In genomic region chr1:43994794-43995790, GRCh38 we compare ENCODE assay signal across 10 cellular contexts. TPM values are rescaled to one million over a fixed set of nuclear protein-coding genes. Genes with fewer than 3 reads are reported as not detected.
DNase-seq lines count a peak whose midpoint lies in the region; ATAC-seq, FAIRE-seq and TF ChIP-seq lines count a peak whose summit lies in the region.
"Had no signal": no experiment of that assay in that cellular context is flagged by ENCODE, and none has a peak within 500 bp of the region (broad histone marks: within the 10 kb centered on the region; RNA-seq: fewer than 3 reads in every experiment).

No MANE protein-coding gene starts in this region.

- no peaks in the 10 kb centered on the region for H3K36me3 Mint-ChIP-seq in activated T-cell treated with anti-CD3 and anti-CD28 coated beads, Interleukin-2, amount 50 U/mL, for 72 hours (ENCODE audit: insufficient read depth in 2 of 2)
- H3K36me3 Mint-ChIP-seq in CD8-positive, alpha-beta memory T cell: peaks cover 0 to 2% (median 0%) of the 10 kb centered on the region in 3 donors

- no peak overlapping the region for H3K27ac ChIP-seq in GM12878 (ENCODE audit: control insufficient read depth, insufficient read depth)
- H3K27ac ChIP-seq in CD8-positive, alpha-beta memory T cell (ENCODE audit: low read depth, low read length): no peak overlapping the region
- H3K27ac ChIP-seq: prostate gland had no signal

- no TSS peak for BruUV-seq in GM12878 (replicated peaks; lab: Mats Ljungman, UMichigan)

- no peaks in the 10 kb centered on the region for H3K9me3 Mint-ChIP-seq in activated T-cell treated with anti-CD3 and anti-CD28 coated beads, Interleukin-2, amount 50 U/mL, for 72 hours
- no peaks in the 10 kb centered on the region for H3K9me3 Mint-ChIP-seq in CD8-positive, alpha-beta memory T cell

- DNase-seq in activated T-cell treated with anti-CD3 and anti-CD28 coated beads, Interleukin-2, amount 50 U/mL, for 72 hours: peak in 1 of 2 donors; percentile 30
- DNase-seq in activated T-cell treated with anti-CD3 and anti-CD28 coated beads for 4 hours: no peak
- peak; percentile 62 for DNase-seq in NAMALWA (ENCODE audit: low spot score)
- DNase-seq in GM12878 (ENCODE audit: low read depth, low spot score): no peak
- DNase-seq in stimulated activated naive CD8-positive, alpha-beta T cell treated with anti-CD3 and anti-CD28 coated beads, Interleukin-15, Interleukin-2, amounts not matched to agents 100 U/mL and 50 U/mL, for 24 hours: peak; percentile 27
- DNase-seq in CD8-positive, alpha-beta memory T cell: no peak
- no peak for DNase-seq in NK-92 (lab: John Stamatoyannopoulos, UW; ENCODE audit: unreplicated experiment)
- DNase-seq: cortex of kidney had no signal

- peaks cover 14% of the 10 kb centered on the region for H3K4me1 Mint-ChIP-seq in activated T-cell treated with anti-CD3 and anti-CD28 coated beads, Interleukin-2, amount 50 U/mL, for 72 hours (ENCODE audit: low read depth)
- H3K4me1 Mint-ChIP-seq in CD8-positive, alpha-beta memory T cell: peaks cover 10 to 21% (median 14%) of the 10 kb centered on the region in 3 donors

- intact Hi-C loops in GM12878 (cut with micrococcal nuclease; ENCODE audit: unreplicated experiment): loop anchor here (5.0 kb wide), 1 partner anchor 37 kb away; the partner anchor contains the start of gene SLC6A9

- no peak for FAIRE-seq in GM12878 (lab: Jason Lieb, UNC)

- no peaks in the 10 kb centered on the region for H3K27me3 Mint-ChIP-seq in activated T-cell treated with anti-CD3 and anti-CD28 coated beads, Interleukin-2, amount 50 U/mL, for 72 hours (ENCODE audit: low read depth)
- H3K27me3 Mint-ChIP-seq in CD8-positive, alpha-beta memory T cell: no peaks in the 10 kb centered on the region

- no peaks in the 10 kb centered on the region for H3K36me3 ChIP-seq in GM12878 (ENCODE audit: control insufficient read depth in 2 of 2, insufficient read depth in 2 of 2, low read length in 1 of 2)
- H3K36me3 ChIP-seq in CD8-positive, alpha-beta memory T cell (ENCODE audit: insufficient read depth, low read length): no peaks in the 10 kb centered on the region
- H3K36me3 ChIP-seq: prostate gland had no signal

- peak; percentile 21 to 25 for ATAC-seq in activated T-cell treated with anti-CD3 and anti-CD28 coated beads, Interleukin-2, amount 50 U/mL, for 72 hours (replicated peaks in 1 of 2)
- ATAC-seq in GM12878 (peak; percentile 48), GM18873 (IDR thresholded peaks at IDR 0.05; ENCODE audit: low FRiP score, unreplicated experiment) (no peak)
- no peak for ATAC-seq in stimulated activated naive CD8-positive, alpha-beta T cell treated with anti-CD3 and anti-CD28 coated beads, Interleukin-15, Interleukin-2, amounts not matched to agents 100 U/mL and 50 U/mL, for 24 hours

- peak; percentile 32; the same call in 1 of the 2 replicates for TF ChIP-seq RAD21 in GM12878 (IDR thresholded peaks at IDR 0.05; ENCODE audit: insufficient read depth, low read depth, low read length)

- no peaks in the 10 kb centered on the region for H3K9me3 ChIP-seq in GM12878 (replicated peaks; ENCODE audit: control insufficient read depth, insufficient read depth, low read length)
- no peaks in the 10 kb centered on the region for H3K9me3 ChIP-seq in CD8-positive, alpha-beta memory T cell (ENCODE audit: low read length)
- H3K9me3 ChIP-seq: prostate gland had no signal

- no peaks in the 10 kb centered on the region for H3K79me2 ChIP-seq in GM12878 (ENCODE audit: control insufficient read depth, insufficient read depth, low read length)

- WGBS in GM12878 (ENCODE audit: insufficient coverage, insufficient replicate concordance, low lambda C conversion rate, missing lambda C conversion rate): 57% methylated on average over 13 of the region's 15 CpGs

- no peaks in the 10 kb centered on the region for H3K27me3 ChIP-seq in GM12878 (replicated peaks in 1 of 2; ENCODE audit: control insufficient read depth in 2 of 2, insufficient read depth in 2 of 2, low read length in 1 of 2)
- no peaks in the 10 kb centered on the region for H3K27me3 ChIP-seq in CD8-positive, alpha-beta memory T cell (ENCODE audit: insufficient read depth, low read length, poor library complexity, severe bottlenecking)

- H3K9ac ChIP-seq in GM12878 (ENCODE audit: control insufficient read depth, insufficient read depth, low read length): no peak overlapping the region

- no peak overlapping the region for H3K4me3 Mint-ChIP-seq in activated T-cell treated with anti-CD3 and anti-CD28 coated beads, Interleukin-2, amount 50 U/mL, for 72 hours
- no peak overlapping the region for H3K4me3 Mint-ChIP-seq in CD8-positive, alpha-beta memory T cell

- H3K4me3 ChIP-seq in GM12878: no peak overlapping the region
- no peak overlapping the region for H3K4me3 ChIP-seq in CD8-positive, alpha-beta memory T cell (ENCODE audit: low read length)
- H3K4me3 ChIP-seq: prostate gland had no signal

- no peaks in the 10 kb centered on the region for H4K20me1 ChIP-seq in GM12878 (ENCODE audit: control insufficient read depth, insufficient read depth)

- TF ChIP-seq EP300 in GM12878 (IDR thresholded peaks at IDR 0.05; ENCODE audit: borderline replicate concordance in 1 of 2, control insufficient read depth in 1 of 2, low read depth in 2 of 2, low read length in 2 of 2): no peak

- RAD21 ChIA-PET in GM12878 (lab: Charles Lee; ENCODE audit: unreplicated experiment): no interaction called here

- in situ Hi-C loops in GM12878 (cut with MboI): no loop called here

- CTCF ChIA-PET in GM12878 (lab: Yijun Ruan, JAX): interaction anchor here (1.0 to 4.6 kb wide), 5 partner anchors 10 to 60 kb away, joined by 3 to 25 read pairs (median 5); no protein-coding TSS in a partner anchor
- CTCF ChIA-PET in CD8-positive, alpha-beta memory T cell (lab: Charles Lee): no interaction called here

- no peak overlapping the region for H3K4me2 ChIP-seq in GM12878 (ENCODE audit: control insufficient read depth, insufficient read depth)

- no peak overlapping the region for H3K27ac Mint-ChIP-seq in activated T-cell treated with anti-CD3 and anti-CD28 coated beads, Interleukin-2, amount 50 U/mL, for 72 hours
- H3K27ac Mint-ChIP-seq in CD8-positive, alpha-beta memory T cell: no peak overlapping the region

- H2AFZ ChIP-seq in GM12878 (ENCODE audit: control insufficient read depth, low read depth, low read length): no peak overlapping the region

- TF ChIP-seq CTCF in GM12878 (IDR thresholded peaks at IDR 0.05 in 2 of 3, conservative IDR thresholded peaks at IDR 0.05 in 1 of 3; ENCODE audit: control insufficient read depth in 2 of 3, extremely low read depth in 1 of 3, insufficient read depth in 1 of 3, low read depth in 3 of 3, low read length in 3 of 3): peak; percentile 30 to 48 (median 37); a peak in 3 of 6 replicates

- peaks cover 17% of the 10 kb centered on the region for H3K4me1 ChIP-seq in GM12878 (ENCODE audit: control insufficient read depth, insufficient read depth, low read length)
- peaks cover 8% of the 10 kb centered on the region for H3K4me1 ChIP-seq in CD8-positive, alpha-beta memory T cell (ENCODE audit: insufficient read depth, low read length)

- no peak for TF ChIP-seq POLR2A in GM12878 (IDR thresholded peaks at IDR 0.05; ENCODE audit: low read depth, low read length)

- SMC1A ChIA-PET in GM12878 (lab: Charles Lee; ENCODE audit: uncharacterized antibody, unreplicated experiment): interaction anchor here (1.6 kb wide), 1 partner anchor 10 kb away, joined by 8 read pairs; no protein-coding TSS in a partner anchor

- POLR2A ChIA-PET in GM12878 (lab: Charles Lee): no interaction called here
- POLR2A ChIA-PET in CD8-positive, alpha-beta memory T cell (lab: Charles Lee): interaction anchor here (0.6 kb wide), 1 partner anchor 722 kb away, joined by 3 read pairs; no protein-coding TSS in a partner anchor

RNA-seq across cellular contexts. Expression of gene CCDC24, which starts 3.7 kb away (rescaled TPM):
- total RNA-seq in activated T-cell treated with anti-CD3 and anti-CD28 coated beads, Interleukin-2, amount 50 U/mL, for 72 hours: 1 to 10 TPM in 1 of 2 donors, under 1 TPM in 1; 0.99 to 1.4 TPM
- total RNA-seq in GM12878 (2013; cell fraction: nucleolus; rRNA removed): 2.7 and 3.3 TPM in 2 replicates
- 1.6 and 2.2 TPM in 2 replicates for total RNA-seq in GM12878 (2014; rRNA removed)
- total RNA-seq in GM12878 (2014; rRNA removed; fragmentation: Illumina TruSeq; extraction: Trizol): 0.67 and 0.78 TPM in 2 replicates
- total RNA-seq in GM12878 (2021): 2.2 and 3.1 TPM in 2 replicates
- polyA plus RNA-seq in GM12878 (2011; ENCODE audit: low read depth): 0.34 TPM
- polyA plus RNA-seq in GM12878 (2011; rRNA removed): 0.49 and 1.0 TPM in 2 replicates
- polyA plus RNA-seq in GM12878 (2011; cell fraction: cytosol; rRNA removed): 1.8 TPM in 2 replicates
- 5.3 and 6.6 TPM in 2 replicates for polyA plus RNA-seq in GM12878 (2011; cell fraction: nucleus; rRNA removed)
- 1.4 and 1.5 TPM in 2 replicates for polyA plus RNA-seq in GM12878 (2012)
- polyA plus RNA-seq in GM12878 (2014; fragmentation: Illumina TruSeq; extraction: Trizol): 0.59 and 1.0 TPM in 2 replicates
- under 1 TPM in 1 of 2 experiments, not detected in 1; 0.18 TPM for polyA plus RNA-seq in GM12878 (2014; fragmentation: Nextera tagmentation; extraction: Ambion mirVana)
- polyA plus RNA-seq in GM12878 (2014; rRNA removed): 2.1 and 4.2 TPM in 2 replicates
- 1 to 10 TPM; 1.6 to 1.7 TPM for polyA plus RNA-seq in GM12878 (2016; fragmentation: Nextera tagmentation; extraction: Ambion mirVana)
- polyA minus RNA-seq in GM12878 (2011; rRNA and poly(A)+ RNA removed): 0.22 and 0.67 TPM in 2 replicates
- polyA minus RNA-seq in GM12878 (2011; cell fraction: cytosol; rRNA and poly(A)+ RNA removed): 0.94 TPM in 1 of 2 replicates, not detected in the other
- polyA minus RNA-seq in GM12878 (2011; cell fraction: nucleus; rRNA and poly(A)+ RNA removed): 1.2 TPM in 2 replicates
- total RNA-seq in CD8-positive, alpha-beta memory T cell: 1 to 10 TPM; 2.7 to 3.4 TPM
- 0.43 TPM for polyA plus RNA-seq in CD8-positive, alpha-beta memory T cell

RNA-seq across cellular contexts. Expression of gene B4GALT2, which starts 16.1 kb away (rescaled TPM):
- total RNA-seq in activated T-cell treated with anti-CD3 and anti-CD28 coated beads, Interleukin-2, amount 50 U/mL, for 72 hours: 10 to 100 TPM; 19.5 to 20.4 TPM
- total RNA-seq in GM12878 (2013; cell fraction: nucleolus; rRNA removed): 15.2 and 15.5 TPM in 2 replicates
- total RNA-seq in GM12878 (2014; rRNA removed): 61.0 and 63.8 TPM in 2 replicates
- total RNA-seq in GM12878 (2014; rRNA removed; fragmentation: Illumina TruSeq; extraction: Trizol): 27.2 and 28.7 TPM in 2 replicates
- total RNA-seq in GM12878 (2021): 45.4 and 47.3 TPM in 2 replicates
- 7.1 TPM for polyA plus RNA-seq in GM12878 (2011; ENCODE audit: low read depth)
- 9.8 and 18.0 TPM in 2 replicates for polyA plus RNA-seq in GM12878 (2011; rRNA removed)
- polyA plus RNA-seq in GM12878 (2011; cell fraction: cytosol; rRNA removed): 27.5 and 46.7 TPM in 2 replicates
- polyA plus RNA-seq in GM12878 (2011; cell fraction: nucleus; rRNA removed): 22.6 and 26.7 TPM in 2 replicates
- polyA plus RNA-seq in GM12878 (2012): 19.7 and 20.5 TPM in 2 replicates
- 18.6 and 30.0 TPM in 2 replicates for polyA plus RNA-seq in GM12878 (2014; fragmentation: Illumina TruSeq; extraction: Trizol)
- 1 to 10 TPM in 1 of 2 experiments, under 1 TPM in 1; 0.98 to 2.8 TPM for polyA plus RNA-seq in GM12878 (2014; fragmentation: Nextera tagmentation; extraction: Ambion mirVana)
- 53.5 and 67.0 TPM in 2 replicates for polyA plus RNA-seq in GM12878 (2014; rRNA removed)
- 1 to 10 TPM; 7.2 to 9.6 TPM for polyA plus RNA-seq in GM12878 (2016; fragmentation: Nextera tagmentation; extraction: Ambion mirVana)
- polyA minus RNA-seq in GM12878 (2011; rRNA and poly(A)+ RNA removed): 13.2 and 22.9 TPM in 2 replicates
- polyA minus RNA-seq in GM12878 (2011; cell fraction: cytosol; rRNA and poly(A)+ RNA removed): 12.6 and 14.2 TPM in 2 replicates
- 9.3 and 15.2 TPM in 2 replicates for polyA minus RNA-seq in GM12878 (2011; cell fraction: nucleus; rRNA and poly(A)+ RNA removed)
- 10 to 100 TPM; 39.7 to 41.7 TPM for total RNA-seq in CD8-positive, alpha-beta memory T cell
- 1.9 TPM for polyA plus RNA-seq in CD8-positive, alpha-beta memory T cell

RNA-seq across cellular contexts. Expression of gene ATP6V0B, which starts 20.3 kb away (rescaled TPM):
- total RNA-seq in activated T-cell treated with anti-CD3 and anti-CD28 coated beads, Interleukin-2, amount 50 U/mL, for 72 hours: 10 to 100 TPM; 89.9 to 98.0 TPM
- total RNA-seq in GM12878 (2013; cell fraction: nucleolus; rRNA removed): 39.3 and 44.3 TPM in 2 replicates
- total RNA-seq in GM12878 (2014; rRNA removed) (176 and 177 TPM in 2 replicates), GM12878 (2014; rRNA removed; fragmentation: Illumina TruSeq; extraction: Trizol) (70.0 and 75.8 TPM in 2 replicates), GM12878 (2021) (115 and 120 TPM in 2 replicates)
- polyA plus RNA-seq in GM12878 (2011; ENCODE audit: low read depth): 59.4 TPM
- polyA plus RNA-seq in GM12878 (2011; rRNA removed) (72.2 and 132 TPM in 2 replicates), GM12878 (2014; fragmentation: Illumina TruSeq; extraction: Trizol) (30.1 and 70.5 TPM in 2 replicates), GM12878 (2014; fragmentation: Nextera tagmentation; extraction: Ambion mirVana) (100 to 1,000 TPM in 1 of 2 experiments, 10 to 100 TPM in 1; 65.3 to 157 TPM), GM12878 (2014; rRNA removed) (156 and 159 TPM in 2 replicates), GM12878 (2016; fragmentation: Nextera tagmentation; extraction: Ambion mirVana) (100 to 1,000 TPM; 247 to 250 TPM)
- polyA plus RNA-seq in GM12878 (2011; cell fraction: cytosol; rRNA removed): 218 and 285 TPM in 2 replicates
- 267 and 300 TPM in 2 replicates for polyA plus RNA-seq in GM12878 (2011; cell fraction: nucleus; rRNA removed)
- 76.2 and 83.3 TPM in 2 replicates for polyA plus RNA-seq in GM12878 (2012)
- polyA minus RNA-seq in GM12878 (2011; rRNA and poly(A)+ RNA removed): 82.2 and 119 TPM in 2 replicates
- 35.1 and 43.2 TPM in 2 replicates for polyA minus RNA-seq in GM12878 (2011; cell fraction: cytosol; rRNA and poly(A)+ RNA removed)
- polyA minus RNA-seq in GM12878 (2011; cell fraction: nucleus; rRNA and poly(A)+ RNA removed): 65.8 and 94.1 TPM in 2 replicates
- total RNA-seq in CD8-positive, alpha-beta memory T cell: 100 to 1,000 TPM; 184 to 205 TPM
- 190 TPM for polyA plus RNA-seq in CD8-positive, alpha-beta memory T cell

RNA-seq across cellular contexts. Expression of gene DPH2, which starts 25.3 kb away (rescaled TPM):
- 10 to 100 TPM; 21.4 to 31.0 TPM for total RNA-seq in activated T-cell treated with anti-CD3 and anti-CD28 coated beads, Interleukin-2, amount 50 U/mL, for 72 hours
- 40.0 and 46.8 TPM in 2 replicates for total RNA-seq in GM12878 (2013; cell fraction: nucleolus; rRNA removed)
- total RNA-seq in GM12878 (2014; rRNA removed) (67.2 and 75.1 TPM in 2 replicates), GM12878 (2014; rRNA removed; fragmentation: Illumina TruSeq; extraction: Trizol) (32.2 and 37.9 TPM in 2 replicates), GM12878 (2021) (58.0 and 60.1 TPM in 2 replicates)
- polyA plus RNA-seq in GM12878 (2011; ENCODE audit: low read depth): 16.1 TPM
- polyA plus RNA-seq in GM12878 (2011; rRNA removed) (30.7 and 44.0 TPM in 2 replicates), GM12878 (2014; fragmentation: Illumina TruSeq; extraction: Trizol) (22.4 and 43.2 TPM in 2 replicates), GM12878 (2014; fragmentation: Nextera tagmentation; extraction: Ambion mirVana) (10 to 100 TPM; 13.1 to 14.3 TPM), GM12878 (2014; rRNA removed) (74.5 and 76.2 TPM in 2 replicates), GM12878 (2016; fragmentation: Nextera tagmentation; extraction: Ambion mirVana) (10 to 100 TPM; 76.6 to 82.9 TPM)
- 72.9 and 90.9 TPM in 2 replicates for polyA plus RNA-seq in GM12878 (2011; cell fraction: cytosol; rRNA removed)
- 240 and 297 TPM in 2 replicates for polyA plus RNA-seq in GM12878 (2011; cell fraction: nucleus; rRNA removed)
- polyA plus RNA-seq in GM12878 (2012): 28.3 and 30.7 TPM in 2 replicates
- polyA minus RNA-seq in GM12878 (2011; rRNA and poly(A)+ RNA removed): 41.1 and 68.5 TPM in 2 replicates
- polyA minus RNA-seq in GM12878 (2011; cell fraction: cytosol; rRNA and poly(A)+ RNA removed): 18.2 and 18.3 TPM in 2 replicates
- polyA minus RNA-seq in GM12878 (2011; cell fraction: nucleus; rRNA and poly(A)+ RNA removed): 79.7 and 117 TPM in 2 replicates
- total RNA-seq in CD8-positive, alpha-beta memory T cell: 10 to 100 TPM; 85.8 to 94.7 TPM
- 32.9 TPM for polyA plus RNA-seq in CD8-positive, alpha-beta memory T cell

RNA-seq across cellular contexts. Expression of gene SLC6A9, which starts 36.2 kb away (rescaled TPM):
- total RNA-seq in activated T-cell treated with anti-CD3 and anti-CD28 coated beads, Interleukin-2, amount 50 U/mL, for 72 hours: 10 to 100 TPM; 24.5 to 28.3 TPM
- total RNA-seq in GM12878 (2013; cell fraction: nucleolus; rRNA removed): 0.52 and 1.2 TPM in 2 replicates
- total RNA-seq in GM12878 (2014; rRNA removed) (0.38 and 0.40 TPM in 2 replicates), GM12878 (2014; rRNA removed; fragmentation: Illumina TruSeq; extraction: Trizol) (0.36 and 0.88 TPM in 2 replicates), GM12878 (2021) (1.4 and 2.0 TPM in 2 replicates)
- 0.77 TPM for polyA plus RNA-seq in GM12878 (2011; ENCODE audit: low read depth)
- polyA plus RNA-seq in GM12878 (2011; rRNA removed) (0.10 and 0.58 TPM in 2 replicates), GM12878 (2014; fragmentation: Illumina TruSeq; extraction: Trizol) (0.46 and 0.68 TPM in 2 replicates), GM12878 (2014; fragmentation: Nextera tagmentation; extraction: Ambion mirVana) (under 1 TPM; 0.02 to 0.03 TPM), GM12878 (2014; rRNA removed) (1.6 TPM in 2 replicates), GM12878 (2016; fragmentation: Nextera tagmentation; extraction: Ambion mirVana) (1 to 10 TPM in 1 of 2 experiments, under 1 TPM in 1; 0.74 to 1.3 TPM)
- 0.50 and 0.64 TPM in 2 replicates for polyA plus RNA-seq in GM12878 (2011; cell fraction: cytosol; rRNA removed)
- polyA plus RNA-seq in GM12878 (2011; cell fraction: nucleus; rRNA removed): 1.9 and 2.2 TPM in 2 replicates
- 0.93 and 1.6 TPM in 2 replicates for polyA plus RNA-seq in GM12878 (2012)
- 0.44 and 1.0 TPM in 2 replicates for polyA minus RNA-seq in GM12878 (2011; rRNA and poly(A)+ RNA removed)
- polyA minus RNA-seq in GM12878 (2011; cell fraction: cytosol; rRNA and poly(A)+ RNA removed): 0.67 and 0.73 TPM in 2 replicates
- polyA minus RNA-seq in GM12878 (2011; cell fraction: nucleus; rRNA and poly(A)+ RNA removed): 0.36 and 1.1 TPM in 2 replicates
- 1 to 10 TPM; 6.8 to 7.3 TPM for total RNA-seq in CD8-positive, alpha-beta memory T cell
- polyA plus RNA-seq in CD8-positive, alpha-beta memory T cell: 0.21 TPM

Comparison
In these comparisons a context has a peak if more than half of its experiments do, and no peak if none do; other contexts are left out.
1. ATAC-seq: peak in activated T-cell treated with anti-CD3 and anti-CD28 coated beads, Interleukin-2, amount 50 U/mL, for 72 hours (2 of 2) and GM12878 (single experiment); none in stimulated activated naive CD8-positive, alpha-beta T cell treated with anti-CD3 and anti-CD28 coated beads, Interleukin-15, Interleukin-2, amounts not matched to agents 100 U/mL and 50 U/mL, for 24 hours (single experiment) and GM18873 (single experiment).
2. DNase-seq: peak in NAMALWA (single experiment) and stimulated activated naive CD8-positive, alpha-beta T cell treated with anti-CD3 and anti-CD28 coated beads, Interleukin-15, Interleukin-2, amounts not matched to agents 100 U/mL and 50 U/mL, for 24 hours (single experiment); none in activated T-cell treated with anti-CD3 and anti-CD28 coated beads for 4 hours (single experiment), GM12878 (single experiment), CD8-positive, alpha-beta memory T cell (0 of 5) and NK-92 (single experiment).